Comparison of ENCODE assay signal across 10 cellular contexts in the genomic region with DNA sequence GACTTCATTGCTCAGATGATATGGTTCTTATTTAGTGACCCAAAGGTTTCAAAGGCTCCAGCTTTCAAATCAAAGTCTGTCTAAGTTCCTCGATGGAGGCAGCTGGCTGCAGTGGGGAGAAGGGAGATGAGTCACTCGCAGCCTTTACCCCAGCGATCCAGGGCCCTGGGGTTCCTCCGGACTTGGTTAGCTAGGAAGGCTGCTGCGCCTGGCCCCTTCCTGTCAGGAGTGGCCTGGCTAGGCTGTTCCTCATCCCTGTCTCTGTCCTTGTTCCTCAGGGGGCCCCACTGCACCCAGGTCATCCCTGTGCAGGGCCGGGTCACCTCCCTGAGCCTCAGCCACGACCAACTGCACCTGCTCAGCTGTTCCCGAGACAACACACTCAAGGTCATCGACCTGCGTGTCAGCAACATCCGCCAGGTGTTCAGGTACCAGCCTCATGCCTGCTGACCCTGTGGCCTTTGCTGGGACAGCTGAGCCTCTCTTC. TPM values are rescaled to one million over a fixed set of nuclear protein-coding genes. Genes with fewer than 3 reads are reported as not detected.
DNase-seq lines count a peak whose midpoint lies in the region; ATAC-seq lines count a peak whose summit lies in the region.
"Had no signal": no experiment of that assay in that cellular context is flagged by ENCODE, and none has a peak within 500 bp of the region (broad histone marks: within the 10 kb centered on the region; RNA-seq: fewer than 3 reads in every experiment).

No MANE protein-coding gene starts in this region.

- no peak for ATAC-seq in sciatic nerve
- ATAC-seq: GM23338 had no signal

- intact Hi-C loops in sciatic nerve (cut with DNase I) = no loop called here

- DNase-seq in EL (peak; percentile 44), NCI-H146 treated with DMSO at 0.1 percent for 48 hours (lab: John Stamatoyannopoulos, UW; ENCODE audit: unreplicated experiment) (peak; percentile 35), dermis blood vessel endothelial cell (peak; percentile 55), sciatic nerve (ENCODE audit: low spot score) (peak; percentile 61), superior temporal gyrus (ENCODE audit: extremely low spot score) (no peak), GM19238 (ENCODE audit: insufficient read length, low spot score) (no peak), SKM-1 (lab: John Stamatoyannopoulos, UW; ENCODE audit: unreplicated experiment) (no peak)
- DNase-seq: foreskin melanocyte; stimulated activated naive CD4-positive, alpha-beta T cell had no signal

RNA-seq across cellular contexts. Expression of gene ATG16L2, which starts 13.9 kb away (rescaled TPM):
- 6.5 and 22.1 TPM in 2 replicates for total RNA-seq in dermis blood vessel endothelial cell
- total RNA-seq in sciatic nerve = 79.7 TPM

RNA-seq across cellular contexts. Expression of gene STARD10, which starts 34.3 kb away (rescaled TPM):
- total RNA-seq in dermis blood vessel endothelial cell (35.7 and 60.4 TPM in 2 replicates), sciatic nerve (27.2 TPM)

Comparison
In these comparisons a context has a peak if more than half of its experiments do, and no peak if none do; other contexts are left out.
1. DNase-seq: peak in EL (single experiment), NCI-H146 treated with DMSO at 0.1 percent for 48 hours (single experiment), dermis blood vessel endothelial cell (single experiment) and sciatic nerve (single experiment); none in superior temporal gyrus (single experiment), GM19238 (single experiment) and SKM-1 (single experiment).